In the genomic region with DNA sequence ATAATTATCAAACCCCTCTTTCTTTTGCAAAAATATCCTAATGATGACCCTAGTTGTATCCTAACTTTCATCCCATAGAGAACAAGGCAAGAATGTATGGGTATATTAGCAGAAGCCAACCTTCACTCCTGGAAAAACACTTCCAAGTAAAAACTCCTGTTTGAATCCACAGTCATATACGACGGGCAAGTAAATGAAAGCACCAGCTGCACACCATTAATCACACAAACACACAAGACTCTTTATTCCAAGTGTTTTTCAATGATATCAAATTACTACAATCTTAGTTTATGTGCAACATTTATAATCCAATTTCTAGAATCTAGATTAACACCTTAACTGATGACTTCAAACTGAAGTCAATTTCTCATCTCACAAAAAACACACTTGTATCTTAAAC, we compare ENCODE assay signal across 25 cellular contexts. TPM values are rescaled to one million over a fixed set of nuclear protein-coding genes. Genes with fewer than 3 reads are reported as not detected.
DNase-seq lines count a peak whose midpoint lies in the region; ATAC-seq and TF ChIP-seq lines count a peak whose summit lies in the region.
"Had no signal": no experiment of that assay in that cellular context is flagged by ENCODE, and none has a peak within 500 bp of the region (broad histone marks: within the 10 kb centered on the region; RNA-seq: fewer than 3 reads in every experiment).

No MANE protein-coding gene starts in this region.

- TF ChIP-seq CTCF in HL-60 (IDR thresholded peaks at IDR 0.05; ENCODE audit: insufficient read depth, low read length) (no peak), neutrophil (IDR thresholded peaks at IDR 0.05) (no peak)

- peak overlapping the region; percentile 21 for H3K27ac Mint-ChIP-seq in activated CD4-positive, alpha-beta memory T cell treated with anti-CD3 and anti-CD28 coated beads, Interleukin-2, amount 10 ng/mL, durations not matched to agents 7 days and 5 days
- no peak overlapping the region for H3K27ac Mint-ChIP-seq in activated CD4-positive, alpha-beta memory T cell treated with anti-CD3 and anti-CD28 coated beads for 36 hours
- peak overlapping the region; percentile 46 for H3K27ac Mint-ChIP-seq in activated naive CD8-positive, alpha-beta T cell treated with anti-CD3 and anti-CD28 coated beads, Interleukin-2, amount 50 U/mL, for 24 hours
- H3K27ac Mint-ChIP-seq: stimulated activated naive B cell treated with anti-CD40 and anti-IgM and Interleukin-4, amounts not matched to agents 10 μg/mL and 1 μg/mL and 100 μg/mL, for 72 hours had no signal

- no peak overlapping the region for H3K4me3 Mint-ChIP-seq in activated CD4-positive, alpha-beta memory T cell treated with anti-CD3 and anti-CD28 coated beads, Interleukin-2, amount 10 ng/mL, durations not matched to agents 7 days and 5 days
- H3K4me3 Mint-ChIP-seq in activated CD4-positive, alpha-beta memory T cell treated with anti-CD3 and anti-CD28 coated beads for 36 hours, result no peak overlapping the region
- H3K4me3 Mint-ChIP-seq in activated naive CD8-positive, alpha-beta T cell treated with anti-CD3 and anti-CD28 coated beads, Interleukin-2, amount 50 U/mL, for 24 hours, result no peak overlapping the region
- H3K4me3 Mint-ChIP-seq: brain; stimulated activated naive B cell treated with anti-CD40 and anti-IgM and Interleukin-4, amounts not matched to agents 10 μg/mL and 1 μg/mL and 100 μg/mL, for 72 hours had no signal

- no peaks in the 10 kb centered on the region for H3K27me3 Mint-ChIP-seq in activated CD4-positive, alpha-beta memory T cell treated with anti-CD3 and anti-CD28 coated beads, Interleukin-2, amount 10 ng/mL, durations not matched to agents 7 days and 5 days
- H3K27me3 Mint-ChIP-seq in activated CD4-positive, alpha-beta memory T cell treated with anti-CD3 and anti-CD28 coated beads for 36 hours, result no peaks in the 10 kb centered on the region
- no peaks in the 10 kb centered on the region for H3K27me3 Mint-ChIP-seq in activated naive CD8-positive, alpha-beta T cell treated with anti-CD3 and anti-CD28 coated beads, Interleukin-2, amount 50 U/mL, for 24 hours
- H3K27me3 Mint-ChIP-seq: brain; stimulated activated naive B cell treated with anti-CD40 and anti-IgM and Interleukin-4, amounts not matched to agents 10 μg/mL and 1 μg/mL and 100 μg/mL, for 72 hours had no signal

- H3K9me3 Mint-ChIP-seq in activated CD4-positive, alpha-beta memory T cell treated with anti-CD3 and anti-CD28 coated beads, Interleukin-2, amount 10 ng/mL, durations not matched to agents 7 days and 5 days, result no peaks in the 10 kb centered on the region
- H3K9me3 Mint-ChIP-seq in activated CD4-positive, alpha-beta memory T cell treated with anti-CD3 and anti-CD28 coated beads for 36 hours, result no peaks in the 10 kb centered on the region
- H3K9me3 Mint-ChIP-seq in activated naive CD8-positive, alpha-beta T cell treated with anti-CD3 and anti-CD28 coated beads, Interleukin-2, amount 50 U/mL, for 24 hours, result no peaks in the 10 kb centered on the region
- H3K9me3 Mint-ChIP-seq: stimulated activated naive B cell treated with anti-CD40 and anti-IgM and Interleukin-4, amounts not matched to agents 10 μg/mL and 1 μg/mL and 100 μg/mL, for 72 hours had no signal

- H3K36me3 Mint-ChIP-seq in activated CD4-positive, alpha-beta memory T cell treated with anti-CD3 and anti-CD28 coated beads, Interleukin-2, amount 10 ng/mL, durations not matched to agents 7 days and 5 days (ENCODE audit: low read depth), result peaks cover 13% of the 10 kb centered on the region
- no peaks in the 10 kb centered on the region for H3K36me3 Mint-ChIP-seq in activated CD4-positive, alpha-beta memory T cell treated with anti-CD3 and anti-CD28 coated beads for 36 hours
- H3K36me3 Mint-ChIP-seq in activated naive CD8-positive, alpha-beta T cell treated with anti-CD3 and anti-CD28 coated beads, Interleukin-2, amount 50 U/mL, for 24 hours (ENCODE audit: low read depth), result peaks cover 8% of the 10 kb centered on the region
- H3K36me3 Mint-ChIP-seq: stimulated activated naive B cell treated with anti-CD40 and anti-IgM and Interleukin-4, amounts not matched to agents 10 μg/mL and 1 μg/mL and 100 μg/mL, for 72 hours had no signal

- H3K4me1 Mint-ChIP-seq in activated CD4-positive, alpha-beta memory T cell treated with anti-CD3 and anti-CD28 coated beads, Interleukin-2, amount 10 ng/mL, durations not matched to agents 7 days and 5 days, result peaks cover 51% of the 10 kb centered on the region
- H3K4me1 Mint-ChIP-seq in activated CD4-positive, alpha-beta memory T cell treated with anti-CD3 and anti-CD28 coated beads for 36 hours (ENCODE audit: low read depth), result peaks cover 54% of the 10 kb centered on the region
- peaks cover 69% of the 10 kb centered on the region for H3K4me1 Mint-ChIP-seq in activated naive CD8-positive, alpha-beta T cell treated with anti-CD3 and anti-CD28 coated beads, Interleukin-2, amount 50 U/mL, for 24 hours

- no peak for DNase-seq in activated CD4-positive, alpha-beta memory T cell treated with anti-CD3 and anti-CD28 coated beads, Interleukin-2, amount 10 ng/mL, durations not matched to agents 7 days and 5 days
- DNase-seq in activated CD4-positive, alpha-beta memory T cell treated with anti-CD3 and anti-CD28 coated beads for 36 hours, result no peak
- DNase-seq in HL-60 (ENCODE audit: low read depth in 1 of 2, low spot score in 1 of 2) (no peak), medulla oblongata (ENCODE audit: extremely low spot score) (no peak), NCI-H1417 (lab: John Stamatoyannopoulos, UW) (no peak), dedifferentiated amniotic fluid mesenchymal stem cell (ENCODE audit: extremely low spot score) (no peak)
- DNase-seq in activated naive CD8-positive, alpha-beta T cell treated with anti-CD3 and anti-CD28 coated beads, Interleukin-2, amount 50 U/mL, for 24 hours, result no peak
- DNase-seq: ACHN; activated CD4-positive, alpha-beta T cell treated with anti-CD3 and anti-CD28 coated beads for 4 hours; C1 segment of cervical spinal cord; Calu3; effector CD8-positive, alpha-beta T cell; erythroblast; foreskin keratinocyte; heart right ventricle; Kasumi-1; mammary epithelial cell; NCI-H1694 treated with DMSO at 0.1 percent for 48 hours; NCI-H748 treated with DMSO at 0.1 percent for 48 hours; pancreas; SIG-M5; stimulated activated CD4-positive, alpha-beta T cell treated with anti-CD3 and anti-CD28 coated beads, Interleukin-4, amount 100 ng/mL, for 1 hour; stimulated activated naive B cell treated with anti-CD40 and anti-IgM and Interleukin-4, amounts not matched to agents 10 μg/mL and 1 μg/mL and 100 μg/mL, for 72 hours had no signal

- POLR2A ChIA-PET in activated CD4-positive, alpha-beta memory T cell treated with anti-CD3 and anti-CD28 coated beads, Interleukin-2, amount 10 ng/mL, durations not matched to agents 7 days and 5 days (lab: Charles Lee), result interaction anchor here (1.3 to 1.8 kb wide), 2 partner anchors 22 to 147 kb away, joined by 3 to 6 read pairs; a partner anchor contains a TSS
- POLR2A ChIA-PET in activated CD4-positive, alpha-beta memory T cell treated with anti-CD3 and anti-CD28 coated beads for 36 hours (lab: Charles Lee), result no interaction called here

- CTCF ChIA-PET in activated CD4-positive, alpha-beta memory T cell treated with anti-CD3 and anti-CD28 coated beads, Interleukin-2, amount 10 ng/mL, durations not matched to agents 7 days and 5 days (lab: Charles Lee), result no interaction called here
- CTCF ChIA-PET in activated CD4-positive, alpha-beta memory T cell treated with anti-CD3 and anti-CD28 coated beads for 36 hours (lab: Charles Lee), result interaction anchor here (1.3 to 7.4 kb wide), 4 partner anchors 22 to 181 kb away, joined by 4 to 149 read pairs (median 17); no protein-coding TSS in a partner anchor

- no peak for ATAC-seq in activated naive CD8-positive, alpha-beta T cell treated with anti-CD3 and anti-CD28 coated beads, Interleukin-2, amount 50 U/mL, for 24 hours
- ATAC-seq: foreskin keratinocyte, pancreas had no signal

- no peaks in the 10 kb centered on the region for H3K36me3 ChIP-seq in neutrophil
- H3K36me3 ChIP-seq: heart right ventricle, pancreas had no signal

- H3K27ac ChIP-seq in HL-60 (replicated peaks) (peak overlapping the region; percentile 64), neutrophil (peak overlapping the region; percentile 89)
- H3K27ac ChIP-seq: foreskin keratinocyte, pancreas had no signal

- H3K4me1 ChIP-seq in neutrophil (ENCODE audit: control insufficient read depth in 1 of 2, insufficient read depth in 1 of 2, low read depth in 1 of 2, low read length in 1 of 2), result peaks cover 65 to 80% of the 10 kb centered on the region in 2 experiments
- H3K4me1 ChIP-seq: pancreas had no signal

- intact Hi-C loops in activated CD4-positive, alpha-beta memory T cell treated with anti-CD3 and anti-CD28 coated beads for 36 hours (cut with micrococcal nuclease), result loop anchor here (5.0 kb wide), 1 partner anchor 72 kb away; no protein-coding TSS in a partner anchor

- H3K4me3 ChIP-seq in HL-60 (replicated peaks; ENCODE audit: insufficient read depth, low read length) (no peak overlapping the region), neutrophil (ENCODE audit: low read depth in 1 of 2, low read length in 1 of 2) (peak overlapping the region in 1 of 2 experiments; percentile 41)
- H3K4me3 ChIP-seq: heart right ventricle, pancreas had no signal

- H3K9me3 ChIP-seq in neutrophil, result no peaks in the 10 kb centered on the region
- H3K9me3 ChIP-seq: heart right ventricle, pancreas had no signal

- H3K27me3 ChIP-seq in HL-60 (ENCODE audit: insufficient read depth, poor library complexity, severe bottlenecking), result no peaks in the 10 kb centered on the region
- H3K27me3 ChIP-seq in neutrophil, result no peaks in the 10 kb centered on the region
- H3K27me3 ChIP-seq: foreskin keratinocyte, pancreas had no signal

RNA-seq across cellular contexts. Expression of a gene that starts 22.9 kb away (rescaled TPM):
- 10 to 100 TPM; 62.1 to 64.9 TPM for total RNA-seq in activated CD4-positive, alpha-beta memory T cell treated with anti-CD3 and anti-CD28 coated beads, Interleukin-2, amount 10 ng/mL, durations not matched to agents 7 days and 5 days
- 10 to 100 TPM; 63.2 to 63.3 TPM for total RNA-seq in activated CD4-positive, alpha-beta memory T cell treated with anti-CD3 and anti-CD28 coated beads for 36 hours
